ENCODE assay signal across 1 cellular context in the genomic region with DNA sequence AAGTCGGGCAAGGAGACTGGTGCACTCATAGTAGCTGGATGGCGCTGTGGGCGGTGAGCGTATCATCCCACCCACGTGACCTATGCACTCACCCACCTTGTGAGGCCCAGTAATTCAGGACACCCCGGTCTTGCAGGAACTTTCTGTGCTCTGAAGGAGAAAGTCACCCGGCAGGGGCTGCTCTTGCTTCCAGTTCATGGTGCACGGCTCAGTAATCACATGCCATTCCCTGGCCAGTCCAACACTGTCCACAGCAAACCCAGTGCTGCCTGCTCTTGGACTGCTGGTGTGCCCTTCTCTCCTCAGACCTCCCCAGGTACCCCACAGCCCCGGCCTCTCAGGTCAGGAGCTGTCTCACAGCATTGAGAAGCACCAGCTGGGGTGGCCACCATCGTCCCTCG.
TF ChIP-seq lines count a peak whose summit lies in the region.

No MANE protein-coding gene starts in this region.

TF ChIP-seq in HepG2, 621 proteins besides CTCF, POLR2A, EP300 and RAD21 (continued from another document and continues in another):
- TF ChIP-seq MXD3 (CRISPR knock-in tag; IDR thresholded peaks at IDR 0.05) = no peak
- TF ChIP-seq TAF15 (IDR thresholded peaks at IDR 0.05; ENCODE audit: low read depth, low read length, poor library complexity, severe bottlenecking) = no peak
- no peak for TF ChIP-seq CHCHD3 (CRISPR knock-in tag; IDR thresholded peaks at IDR 0.05)
- TF ChIP-seq, protein P1, sequence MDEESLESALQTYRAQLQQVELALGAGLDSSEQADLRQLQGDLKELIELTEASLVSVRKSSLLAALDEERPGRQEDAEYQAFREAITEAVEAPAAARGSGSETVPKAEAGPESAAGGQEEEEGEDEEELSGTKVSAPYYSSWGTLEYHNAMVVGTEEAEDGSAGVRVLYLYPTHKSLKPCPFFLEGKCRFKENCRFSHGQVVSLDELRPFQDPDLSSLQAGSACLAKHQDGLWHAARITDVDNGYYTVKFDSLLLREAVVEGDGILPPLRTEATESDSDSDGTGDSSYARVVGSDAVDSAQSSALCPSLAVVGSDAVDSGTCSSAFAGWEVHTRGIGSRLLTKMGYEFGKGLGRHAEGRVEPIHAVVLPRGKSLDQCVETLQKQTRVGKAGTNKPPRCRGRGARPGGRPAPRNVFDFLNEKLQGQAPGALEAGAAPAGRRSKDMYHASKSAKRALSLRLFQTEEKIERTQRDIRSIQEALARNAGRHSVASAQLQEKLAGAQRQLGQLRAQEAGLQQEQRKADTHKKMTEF (CRISPR knock-in tag; IDR thresholded peaks at IDR 0.05) = no peak
- no peak for TF ChIP-seq ZBTB3 (CRISPR knock-in tag; IDR thresholded peaks at IDR 0.05; ENCODE audit: borderline replicate concordance, low read depth)
- no peak for TF ChIP-seq ZNF383 (CRISPR knock-in tag; IDR thresholded peaks at IDR 0.05; ENCODE audit: borderline replicate concordance)
- TF ChIP-seq, protein P2, sequence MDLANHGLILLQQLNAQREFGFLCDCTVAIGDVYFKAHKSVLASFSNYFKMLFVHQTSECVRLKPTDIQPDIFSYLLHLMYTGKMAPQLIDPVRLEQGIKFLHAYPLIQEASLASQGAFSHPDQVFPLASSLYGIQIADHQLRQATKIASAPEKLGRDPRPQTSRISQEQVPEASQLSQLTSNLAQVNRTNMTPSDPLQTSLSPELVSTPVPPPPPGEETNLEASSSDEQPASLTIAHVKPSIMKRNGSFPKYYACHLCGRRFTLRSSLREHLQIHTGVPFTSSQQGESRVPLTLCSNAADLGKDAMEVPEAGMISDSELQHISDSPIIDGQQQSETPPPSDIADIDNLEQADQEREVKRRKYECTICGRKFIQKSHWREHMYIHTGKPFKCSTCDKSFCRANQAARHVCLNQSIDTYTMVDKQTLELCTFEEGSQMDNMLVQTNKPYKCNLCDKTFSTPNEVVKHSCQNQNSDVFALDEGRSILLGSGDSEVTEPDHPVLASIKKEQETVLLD (CRISPR knock-in tag; IDR thresholded peaks at IDR 0.05; ENCODE audit: low read depth) = no peak
- no peak for TF ChIP-seq PTBP1 (IDR thresholded peaks at IDR 0.05; ENCODE audit: low read depth, low read length, poor library complexity, severe bottlenecking)
- 0 out of 2 replicates have a peak, but pooled peaks have one; percentile 51 for TF ChIP-seq BORCS8-MEF2B (CRISPR knock-in tag; IDR thresholded peaks at IDR 0.05)
- no peak for TF ChIP-seq ZNF431 (CRISPR knock-in tag; IDR thresholded peaks at IDR 0.05; ENCODE audit: borderline replicate concordance, low read depth)
- no peak for TF ChIP-seq GTF3A (CRISPR knock-in tag; conservative IDR thresholded peaks at IDR 0.05)
- no peak for TF ChIP-seq ZNF446 (CRISPR knock-in tag; IDR thresholded peaks at IDR 0.05)
- TF ChIP-seq ZNF281 (CRISPR knock-in tag; IDR thresholded peaks at IDR 0.05; ENCODE audit: borderline replicate concordance) = no peak
- no peak for TF ChIP-seq MIER3 (CRISPR knock-in tag; IDR thresholded peaks at IDR 0.05; ENCODE audit: borderline replicate concordance)
- TF ChIP-seq MIXL1 (CRISPR knock-in tag; IDR thresholded peaks at IDR 0.05) = 0 out of 2 replicates have a peak, but pooled peaks have one; percentile 12
- no peak for TF ChIP-seq ZNF207 (IDR thresholded peaks at IDR 0.05; ENCODE audit: borderline replicate concordance)
- no peak for TF ChIP-seq PHF21A (CRISPR knock-in tag; IDR thresholded peaks at IDR 0.05)
- no peak for TF ChIP-seq ISX (CRISPR knock-in tag; conservative IDR thresholded peaks at IDR 0.05)
- no peak for TF ChIP-seq ZSCAN31 (CRISPR knock-in tag; IDR thresholded peaks at IDR 0.05; ENCODE audit: low read depth)
- TF ChIP-seq ZNF251 (CRISPR knock-in tag; IDR thresholded peaks at IDR 0.05) = no peak
- TF ChIP-seq SMC3 (IDR thresholded peaks at IDR 0.05; ENCODE audit: low read length) = peak; percentile 61
- TF ChIP-seq DNMT3B (CRISPR knock-in tag; conservative IDR thresholded peaks at IDR 0.05) = no peak
- TF ChIP-seq ZNF891 (CRISPR knock-in tag; IDR thresholded peaks at IDR 0.05) = peak; percentile 56; the same call in 1 of the 2 replicates
- TF ChIP-seq, protein P3, sequence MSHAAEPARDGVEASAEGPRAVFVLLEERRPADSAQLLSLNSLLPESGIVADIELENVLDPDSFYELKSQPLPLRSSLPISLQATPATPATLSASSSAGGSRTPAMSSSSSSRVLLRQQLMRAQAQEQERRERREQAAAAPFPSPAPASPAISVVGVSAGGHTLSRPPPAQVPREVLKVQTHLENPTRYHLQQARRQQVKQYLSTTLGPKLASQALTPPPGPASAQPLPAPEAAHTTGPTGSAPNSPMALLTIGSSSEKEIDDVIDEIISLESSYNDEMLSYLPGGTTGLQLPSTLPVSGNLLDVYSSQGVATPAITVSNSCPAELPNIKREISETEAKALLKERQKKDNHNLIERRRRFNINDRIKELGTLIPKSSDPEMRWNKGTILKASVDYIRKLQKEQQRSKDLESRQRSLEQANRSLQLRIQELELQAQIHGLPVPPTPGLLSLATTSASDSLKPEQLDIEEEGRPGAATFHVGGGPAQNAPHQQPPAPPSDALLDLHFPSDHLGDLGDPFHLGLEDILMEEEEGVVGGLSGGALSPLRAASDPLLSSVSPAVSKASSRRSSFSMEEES (CRISPR knock-in tag; IDR thresholded peaks at IDR 0.05) = peak; percentile 32; the same call in 1 of the 2 replicates
- TF ChIP-seq NR2F6 (IDR thresholded peaks at IDR 0.05) = no peak
- TF ChIP-seq NR2F6 (CRISPR knock-in tag; IDR thresholded peaks at IDR 0.05) = no peak
- TF ChIP-seq, protein P4, sequence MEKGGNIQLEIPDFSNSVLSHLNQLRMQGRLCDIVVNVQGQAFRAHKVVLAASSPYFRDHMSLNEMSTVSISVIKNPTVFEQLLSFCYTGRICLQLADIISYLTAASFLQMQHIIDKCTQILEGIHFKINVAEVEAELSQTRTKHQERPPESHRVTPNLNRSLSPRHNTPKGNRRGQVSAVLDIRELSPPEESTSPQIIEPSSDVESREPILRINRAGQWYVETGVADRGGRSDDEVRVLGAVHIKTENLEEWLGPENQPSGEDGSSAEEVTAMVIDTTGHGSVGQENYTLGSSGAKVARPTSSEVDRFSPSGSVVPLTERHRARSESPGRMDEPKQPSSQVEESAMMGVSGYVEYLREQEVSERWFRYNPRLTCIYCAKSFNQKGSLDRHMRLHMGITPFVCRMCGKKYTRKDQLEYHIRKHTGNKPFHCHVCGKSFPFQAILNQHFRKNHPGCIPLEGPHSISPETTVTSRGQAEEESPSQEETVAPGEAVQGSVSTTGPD (CRISPR knock-in tag; IDR thresholded peaks at IDR 0.05) = no peak
- TF ChIP-seq, protein P5, sequence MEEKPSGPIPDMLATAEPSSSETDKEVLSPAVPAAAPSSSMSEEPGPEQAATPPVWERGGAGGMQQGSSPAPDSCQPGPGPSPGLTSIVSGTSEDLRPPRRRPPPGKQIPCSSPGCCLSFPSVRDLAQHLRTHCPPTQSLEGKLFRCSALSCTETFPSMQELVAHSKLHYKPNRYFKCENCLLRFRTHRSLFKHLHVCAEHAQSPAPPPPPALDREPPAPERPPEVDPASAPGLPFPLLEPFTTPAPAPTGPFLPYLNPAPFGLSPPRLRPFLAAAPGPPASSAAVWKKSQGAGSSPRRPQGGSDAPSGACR (CRISPR knock-in tag; IDR thresholded peaks at IDR 0.05) = no peak
- TF ChIP-seq RXRB (CRISPR knock-in tag; IDR thresholded peaks at IDR 0.05; ENCODE audit: borderline replicate concordance) = peak; percentile 34; the same call in 1 of the 2 replicates
- no peak for TF ChIP-seq ZNF564 (CRISPR knock-in tag; IDR thresholded peaks at IDR 0.05)
- no peak for TF ChIP-seq FOSL2 (CRISPR knock-in tag; IDR thresholded peaks at IDR 0.05)
- TF ChIP-seq GLI4 (CRISPR knock-in tag; IDR thresholded peaks at IDR 0.05; ENCODE audit: borderline replicate concordance) = no peak
- no peak for TF ChIP-seq ATF7-NPFF (CRISPR knock-in tag; IDR thresholded peaks at IDR 0.05; ENCODE audit: low read depth)
- no peak for TF ChIP-seq HCFC1 (IDR thresholded peaks at IDR 0.05; ENCODE audit: low read depth, low read length)
- TF ChIP-seq ZBTB39 (CRISPR knock-in tag; IDR thresholded peaks at IDR 0.05) = no peak
- TF ChIP-seq NRL (CRISPR knock-in tag; IDR thresholded peaks at IDR 0.05; ENCODE audit: borderline replicate concordance) = peak; percentile 60; the same call in 1 of the 2 replicates
- no peak for TF ChIP-seq ARHGAP35 (CRISPR knock-in tag; IDR thresholded peaks at IDR 0.05; ENCODE audit: borderline replicate concordance)
- no peak for TF ChIP-seq ZNF724P (CRISPR knock-in tag; IDR thresholded peaks at IDR 0.05; ENCODE audit: borderline replicate concordance)
- no peak for TF ChIP-seq MAFF (IDR thresholded peaks at IDR 0.05; ENCODE audit: low read depth, low read length)
- no peak for TF ChIP-seq PAXIP1 (CRISPR knock-in tag; conservative IDR thresholded peaks at IDR 0.05)
- no peak for TF ChIP-seq GABPA (IDR thresholded peaks at IDR 0.05; ENCODE audit: low read depth, low read length)
- TF ChIP-seq GABPA (CRISPR knock-in tag; IDR thresholded peaks at IDR 0.05; ENCODE audit: low read depth) = no peak
- TF ChIP-seq SOX6 (IDR thresholded peaks at IDR 0.05) = no peak
- no peak for TF ChIP-seq SOX6 (CRISPR knock-in tag; IDR thresholded peaks at IDR 0.05)
- TF ChIP-seq, protein P6, sequence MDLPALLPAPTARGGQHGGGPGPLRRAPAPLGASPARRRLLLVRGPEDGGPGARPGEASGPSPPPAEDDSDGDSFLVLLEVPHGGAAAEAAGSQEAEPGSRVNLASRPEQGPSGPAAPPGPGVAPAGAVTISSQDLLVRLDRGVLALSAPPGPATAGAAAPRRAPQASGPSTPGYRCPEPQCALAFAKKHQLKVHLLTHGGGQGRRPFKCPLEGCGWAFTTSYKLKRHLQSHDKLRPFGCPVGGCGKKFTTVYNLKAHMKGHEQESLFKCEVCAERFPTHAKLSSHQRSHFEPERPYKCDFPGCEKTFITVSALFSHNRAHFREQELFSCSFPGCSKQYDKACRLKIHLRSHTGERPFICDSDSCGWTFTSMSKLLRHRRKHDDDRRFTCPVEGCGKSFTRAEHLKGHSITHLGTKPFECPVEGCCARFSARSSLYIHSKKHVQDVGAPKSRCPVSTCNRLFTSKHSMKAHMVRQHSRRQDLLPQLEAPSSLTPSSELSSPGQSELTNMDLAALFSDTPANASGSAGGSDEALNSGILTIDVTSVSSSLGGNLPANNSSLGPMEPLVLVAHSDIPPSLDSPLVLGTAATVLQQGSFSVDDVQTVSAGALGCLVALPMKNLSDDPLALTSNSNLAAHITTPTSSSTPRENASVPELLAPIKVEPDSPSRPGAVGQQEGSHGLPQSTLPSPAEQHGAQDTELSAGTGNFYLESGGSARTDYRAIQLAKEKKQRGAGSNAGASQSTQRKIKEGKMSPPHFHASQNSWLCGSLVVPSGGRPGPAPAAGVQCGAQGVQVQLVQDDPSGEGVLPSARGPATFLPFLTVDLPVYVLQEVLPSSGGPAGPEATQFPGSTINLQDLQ (CRISPR knock-in tag; IDR thresholded peaks at IDR 0.05) = no peak
